8 cellular contexts compared by ENCODE assay signal in the genomic region with DNA sequence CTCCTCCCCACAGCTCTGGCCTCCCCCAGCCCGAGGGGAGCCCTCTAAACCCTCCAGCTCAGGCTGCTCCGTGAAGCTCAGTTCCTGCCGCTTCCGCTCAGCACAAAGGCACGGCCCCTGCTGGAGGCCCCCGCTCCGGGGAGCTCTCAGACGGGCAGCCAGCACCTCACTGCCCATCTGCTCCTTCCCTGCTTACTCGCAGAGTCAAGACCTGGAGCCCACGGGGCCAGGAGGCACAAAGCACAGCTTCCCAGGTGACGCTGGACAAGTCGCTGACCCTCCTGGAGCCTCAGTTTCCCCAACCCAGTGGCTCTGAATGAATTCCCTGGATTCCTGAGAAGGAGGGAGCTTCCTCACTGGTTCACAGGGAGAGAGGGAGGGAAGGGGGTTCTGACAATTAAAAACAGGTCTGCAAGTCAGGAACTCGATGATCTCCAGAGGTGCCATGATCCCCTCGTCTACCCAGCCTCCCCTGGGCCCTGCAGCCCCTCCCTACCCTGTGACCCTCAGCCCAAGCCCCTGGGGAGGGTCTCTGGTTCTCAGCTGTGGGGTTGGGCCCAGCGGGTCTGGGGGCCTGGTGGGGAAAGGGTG. TPM values are rescaled to one million over a fixed set of nuclear protein-coding genes. Genes with fewer than 3 reads are reported as not detected.
A peak's percentile ranks its signal among the peaks of the same experiment; 100 is the strongest.
DNase-seq lines count a peak whose midpoint lies in the region; ATAC-seq and TF ChIP-seq lines count a peak whose summit lies in the region.

No MANE protein-coding gene starts in this region.

- no TSS peak for BruUV-seq in MCF 10A (replicated peaks; lab: Mats Ljungman, UMichigan)

- H3K79me1 ChIP-seq in trophoblast cell (ENCODE audit: low read length): peaks cover 11% of the 10 kb centered on the region

- peaks cover 42% of the 10 kb centered on the region for H3K79me2 ChIP-seq in trophoblast cell (ENCODE audit: control insufficient read depth, insufficient read depth, low read length, poor library complexity)

- H3K9ac ChIP-seq in trophoblast cell (ENCODE audit: low read length): no peak overlapping the region

- no peak overlapping the region for H3K4me3 Mint-ChIP-seq in MCF 10A (ENCODE audit: unreplicated experiment)
- no peak overlapping the region for H3K4me3 Mint-ChIP-seq in activated CD4-positive, alpha-beta T cell treated with anti-CD3 and anti-CD28 coated beads, Interleukin-2, amount 10 ng/mL, durations not matched to agents 24 days and 14 days

- H4K91ac ChIP-seq in trophoblast cell (ENCODE audit: low read depth, low read length): peak overlapping the region; percentile 28

- H2BK120ac ChIP-seq in trophoblast cell (ENCODE audit: insufficient read depth, low read length, poor library complexity): no peak overlapping the region

- TF ChIP-seq CTCF in breast epithelium (IDR thresholded peaks at IDR 0.05) (no peak), MCF 10A (IDR thresholded peaks at IDR 0.05; ENCODE audit: unreplicated experiment) (no peak), esophagus muscularis mucosa (IDR thresholded peaks at IDR 0.05) (no peak)

- TF ChIP-seq POLR2A in breast epithelium (IDR thresholded peaks at IDR 0.05) (no peak), esophagus muscularis mucosa (IDR thresholded peaks at IDR 0.05; ENCODE audit: low read depth) (no peak)

- H3K27ac ChIP-seq in breast epithelium (no peak overlapping the region), esophagus muscularis mucosa (replicated peaks in 1 of 4) (peak overlapping the region; percentile 38 to 60 (median 41)), trophoblast cell (ENCODE audit: low read depth, low read length) (peak overlapping the region; percentile 1)

- H2AK5ac ChIP-seq in trophoblast cell (ENCODE audit: low read length): peak overlapping the region; percentile 32

- no peaks in the 10 kb centered on the region for H3K36me3 ChIP-seq in breast epithelium
- H3K36me3 ChIP-seq in esophagus muscularis mucosa: no peaks in the 10 kb centered on the region
- peaks cover 18 to 25% of the 10 kb centered on the region in 2 experiments for H3K36me3 ChIP-seq in trophoblast cell (ENCODE audit: control insufficient read depth in 1 of 2, insufficient read depth in 2 of 2, low read length in 2 of 2)

- H4K12ac ChIP-seq in trophoblast cell (ENCODE audit: low read depth, low read length): no peak overlapping the region

- no peak for ATAC-seq in GM18519 (IDR thresholded peaks at IDR 0.05; ENCODE audit: low FRiP score, unreplicated experiment)

- POLR2A ChIA-PET in MCF 10A (lab: Yijun Ruan, JAX): interaction anchor here (1.2 kb wide), 1 partner anchor 11 kb away, joined by 9 read pairs; no protein-coding TSS in a partner anchor

- peak overlapping the region; percentile 44 for H3K14ac ChIP-seq in trophoblast cell (ENCODE audit: low read length)

- DNase-seq in breast epithelium (ENCODE audit: low spot score in 2 of 2) (no peak), MCF 10A (ENCODE audit: unreplicated experiment) (no peak), esophagus muscularis mucosa (ENCODE audit: extremely low spot score) (no peak), trophoblast cell (no peak), NCI-H2081 (lab: John Stamatoyannopoulos, UW) (no peak), HPDE6-E6E7 (ENCODE audit: extremely low spot score) (no peak)
- DNase-seq in activated CD4-positive, alpha-beta T cell treated with anti-CD3 and anti-CD28 coated beads, Interleukin-2, amount 10 ng/mL, durations not matched to agents 24 days and 14 days: peak; percentile 63

- H3K9me3 ChIP-seq in breast epithelium: no peaks in the 10 kb centered on the region
- no peaks in the 10 kb centered on the region for H3K9me3 ChIP-seq in esophagus muscularis mucosa
- H3K9me3 ChIP-seq in trophoblast cell (ENCODE audit: insufficient read depth, low read depth, low read length): peaks cover 3% of the 10 kb centered on the region

- no peak for TF ChIP-seq EP300 in esophagus muscularis mucosa (IDR thresholded peaks at IDR 0.05)

- H3K9me3 Mint-ChIP-seq in MCF 10A (ENCODE audit: unreplicated experiment): no peaks in the 10 kb centered on the region
- H3K9me3 Mint-ChIP-seq in activated CD4-positive, alpha-beta T cell treated with anti-CD3 and anti-CD28 coated beads, Interleukin-2, amount 10 ng/mL, durations not matched to agents 24 days and 14 days: no peaks in the 10 kb centered on the region

- no peaks in the 10 kb centered on the region for H3K36me3 Mint-ChIP-seq in MCF 10A (ENCODE audit: insufficient read depth, unreplicated experiment)
- no peaks in the 10 kb centered on the region for H3K36me3 Mint-ChIP-seq in activated CD4-positive, alpha-beta T cell treated with anti-CD3 and anti-CD28 coated beads, Interleukin-2, amount 10 ng/mL, durations not matched to agents 24 days and 14 days (ENCODE audit: low read depth)

- H3K27me3 Mint-ChIP-seq in MCF 10A (ENCODE audit: insufficient read depth, unreplicated experiment): no peaks in the 10 kb centered on the region
- no peaks in the 10 kb centered on the region for H3K27me3 Mint-ChIP-seq in activated CD4-positive, alpha-beta T cell treated with anti-CD3 and anti-CD28 coated beads, Interleukin-2, amount 10 ng/mL, durations not matched to agents 24 days and 14 days

- peak overlapping the region; percentile 80 for H3K4ac ChIP-seq in trophoblast cell (ENCODE audit: low read depth, low read length)

- H3K4me1 Mint-ChIP-seq in MCF 10A (ENCODE audit: insufficient read depth, unreplicated experiment): peaks cover 18% of the 10 kb centered on the region
- H3K4me1 Mint-ChIP-seq in activated CD4-positive, alpha-beta T cell treated with anti-CD3 and anti-CD28 coated beads, Interleukin-2, amount 10 ng/mL, durations not matched to agents 24 days and 14 days: peaks cover 7% of the 10 kb centered on the region

- H3K4me2 ChIP-seq in trophoblast cell (ENCODE audit: low read length): peak overlapping the region; percentile 16

- H3K27me3 ChIP-seq in breast epithelium (no peaks in the 10 kb centered on the region), esophagus muscularis mucosa (no peaks in the 10 kb centered on the region), trophoblast cell (ENCODE audit: insufficient read depth, low read length) (no peaks in the 10 kb centered on the region)

- peaks cover 2 to 10% of the 10 kb centered on the region in 2 donors for H3K4me1 ChIP-seq in breast epithelium
- peaks cover 40 to 58% (median 56%) of the 10 kb centered on the region in 4 donors for H3K4me1 ChIP-seq in esophagus muscularis mucosa
- peaks cover 40 to 43% of the 10 kb centered on the region in 2 experiments for H3K4me1 ChIP-seq in trophoblast cell (ENCODE audit: control insufficient read depth in 1 of 2, insufficient read depth in 2 of 2, low read length in 2 of 2)

- H2AFZ ChIP-seq in trophoblast cell (ENCODE audit: insufficient read depth, low read length, poor library complexity): no peak overlapping the region

- H4K8ac ChIP-seq in trophoblast cell (ENCODE audit: low read depth, low read length): peak overlapping the region; percentile 50

- WGBS in esophagus muscularis mucosa: 55% methylated on average over 3 of the region's 15 CpGs
- no CpG with 5 or more reads among the region's 15 CpGs for WGBS in trophoblast cell (ENCODE audit: extremely low coverage, insufficient coverage, insufficient read length)

- H3K4me3 ChIP-seq in breast epithelium (peak overlapping the region; percentile 7 to 37 (median 18)), esophagus muscularis mucosa (peak overlapping the region in 3 of 4 donors; percentile 6 to 37 (median 17)), trophoblast cell (ENCODE audit: low read depth, low read length) (no peak overlapping the region)

- no peak overlapping the region for H3K27ac Mint-ChIP-seq in MCF 10A (ENCODE audit: low read depth, unreplicated experiment)
- no peak overlapping the region for H3K27ac Mint-ChIP-seq in activated CD4-positive, alpha-beta T cell treated with anti-CD3 and anti-CD28 coated beads, Interleukin-2, amount 10 ng/mL, durations not matched to agents 24 days and 14 days

- H2BK5ac ChIP-seq in trophoblast cell (ENCODE audit: low read depth, low read length, poor library complexity): no peak overlapping the region

- intact Hi-C loops in breast epithelium (cut with DNase I; ENCODE audit: low total_unique reads): no loop called here
- intact Hi-C loops in MCF 10A (cut with micrococcal nuclease): no loop called here
- intact Hi-C loops in activated CD4-positive, alpha-beta T cell treated with anti-CD3 and anti-CD28 coated beads, Interleukin-2, amount 10 ng/mL, durations not matched to agents 24 days and 14 days (cut with micrococcal nuclease): no loop called here
- intact Hi-C loops in esophagus muscularis mucosa (cut with DNase I): no loop called here

- no peak overlapping the region for H3K23ac ChIP-seq in trophoblast cell (ENCODE audit: low read length)

- CTCF ChIA-PET in MCF 10A (lab: Yijun Ruan, JAX): interaction anchor here (1.0 to 1.7 kb wide), 2 partner anchors 12 to 37 kb away, joined by 3 to 5 read pairs; no protein-coding TSS in a partner anchor

- H3K18ac ChIP-seq in trophoblast cell (ENCODE audit: low read length): peak overlapping the region; percentile 35

- H2BK12ac ChIP-seq in trophoblast cell (ENCODE audit: low read length): peak overlapping the region; percentile 64

RNA-seq across cellular contexts. Expression of gene VAV2, which starts 36.2 kb away (rescaled TPM):
- total RNA-seq in breast epithelium (1 to 10 TPM; 5.3 to 9.5 (median 8.8) TPM), MCF 10A (2022) (29.9 and 31.0 TPM in 2 replicates), esophagus muscularis mucosa (10 to 100 TPM in 2 of 4 donors, 1 to 10 TPM in 2; 9.1 to 13.5 (median 10.1) TPM)
- 6.3 and 9.0 TPM in 2 replicates for total RNA-seq in activated CD4-positive, alpha-beta T cell treated with anti-CD3 and anti-CD28 coated beads, Interleukin-2, amount 10 ng/mL, durations not matched to agents 24 days and 14 days
- 54.6 and 55.9 TPM in 2 replicates for polyA plus RNA-seq in trophoblast cell (2013)

Comparison
In these comparisons a context has a peak if more than half of its experiments do, and no peak if none do; other contexts are left out.
1. H3K27ac ChIP-seq: peak in esophagus muscularis mucosa (4 of 4) and trophoblast cell (single experiment); none in breast epithelium (0 of 2).